In genomic region chr10:31268616-31269303, GRCh38 we compare ENCODE assay signal across 23 cellular contexts.
"Had no signal": no experiment of that assay in that cellular context is flagged by ENCODE, and none has a peak within 500 bp of the region (broad histone marks: within the 10 kb centered on the region; RNA-seq: fewer than 3 reads in every experiment).

No MANE protein-coding gene starts in this region.

- H3K9me3 Mint-ChIP-seq: natural killer cell had no signal

- ATAC-seq: activated naive CD4-positive, alpha-beta T cell treated with anti-CD3 and anti-CD28 coated beads, Interleukin-2, amount 50 U/mL, for 72 hours; body of pancreas; lower lobe of right lung; natural killer cell; stimulated activated naive B cell treated with anti-CD40 and anti-IgM and Interleukin-4, amounts not matched to agents 10 μg/mL and 1 μg/mL and 100 μg/mL, for 72 hours; T-helper 17 cell had no signal

- H3K27ac ChIP-seq: body of pancreas, lower lobe of right lung, vagina, VCaP had no signal

- H3K36me3 ChIP-seq: lower lobe of right lung, tibial nerve, vagina had no signal

- H3K4me3 ChIP-seq: body of pancreas, lower lobe of right lung, tibial nerve, vagina had no signal

- H3K36me3 Mint-ChIP-seq: immature natural killer cell, natural killer cell had no signal

- DNase-seq: activated CD4-positive, alpha-beta T cell treated with anti-CD3 and anti-CD28 coated beads for 1 hour; activated CD4-positive, alpha-beta T cell treated with anti-CD3 and anti-CD28 coated beads, Interleukin-2, amount 50 U/mL, for 4 hours; activated gamma-delta T cell treated with Interleukin-2 at 50 U/mL for 16 hours; amniotic stem cell; body of pancreas; central memory CD4-positive, alpha-beta T cell; immature natural killer cell; kidney glomerular epithelial cell; lower lobe of right lung; natural killer cell; occipital lobe; small intestine; stimulated activated CD4-positive, alpha-beta T cell treated with anti-CD3 and anti-CD28 coated beads, Interleukin-15, amount 100 ng/mL, for 24 hours; stimulated activated CD4-positive, alpha-beta T cell treated with anti-CD3 and anti-CD28 coated beads, Interleukin-4, amount 100 ng/mL, for 1 hour; stimulated activated naive B cell treated with anti-CD40 and anti-IgM and Interleukin-4, amounts not matched to agents 10 μg/mL and 1 μg/mL and 100 μg/mL, for 72 hours; T-helper 17 cell had no signal

- H3K27me3 ChIP-seq: body of pancreas, tibial nerve, vagina had no signal

- H3K4me3 Mint-ChIP-seq: activated T-helper 1 cell treated with anti-CD3 and anti-CD28 coated beads, Interleukin-12 subunit alpha, Interleukin-12 subunit beta, Interleukin-2, Interleukin-4 antibody, amounts not matched to agents 30 ng/mL and 10 ng/mL and 1 ng/mL, durations not matched to agents 14 hours and 24 hours and 36 hours; immature natural killer cell; natural killer cell; stimulated activated naive B cell treated with anti-CD40 and anti-IgM and Interleukin-4, amounts not matched to agents 10 μg/mL and 1 μg/mL and 100 μg/mL, for 72 hours; T-helper 17 cell had no signal

- H3K4me1 Mint-ChIP-seq: immature natural killer cell; natural killer cell; stimulated activated naive B cell treated with anti-CD40 and anti-IgM and Interleukin-4, amounts not matched to agents 10 μg/mL and 1 μg/mL and 100 μg/mL, for 72 hours; T-helper 17 cell had no signal

- H3K9me3 ChIP-seq: body of pancreas, lower lobe of right lung, vagina had no signal

- H3K27me3 Mint-ChIP-seq: progenitor cell of endocrine pancreas; stimulated activated naive B cell treated with anti-CD40 and anti-IgM and Interleukin-4, amounts not matched to agents 10 μg/mL and 1 μg/mL and 100 μg/mL, for 72 hours had no signal

- FAIRE-seq: colon, small intestine had no signal

- H3K4me1 ChIP-seq: body of pancreas, lower lobe of right lung, vagina had no signal
